25 cellular contexts compared by ENCODE assay signal in the genomic region with DNA sequence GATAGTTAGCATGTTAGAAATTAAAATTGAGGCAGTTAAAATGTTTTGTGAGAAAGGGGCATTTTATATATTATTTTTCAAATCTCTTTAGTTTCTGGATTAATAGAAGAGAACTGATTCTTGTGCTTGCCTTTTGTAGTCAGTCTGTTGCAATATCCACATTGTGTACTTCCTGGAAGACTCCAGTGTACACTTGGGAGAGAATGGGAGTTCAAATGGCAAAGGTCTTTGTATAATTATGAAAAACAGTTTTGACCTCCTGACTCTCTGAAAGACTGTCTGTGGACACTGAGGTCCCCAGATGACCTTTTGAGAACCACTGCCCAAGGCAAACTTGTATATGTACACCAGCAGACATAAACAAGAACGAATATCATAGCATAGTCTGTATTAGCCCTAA. TPM values are rescaled to one million over a fixed set of nuclear protein-coding genes. Genes with fewer than 3 reads are reported as not detected.
A peak's percentile ranks its signal among the peaks of the same experiment; 100 is the strongest.
DNase-seq lines count a peak whose midpoint lies in the region; ATAC-seq, FAIRE-seq and TF ChIP-seq lines count a peak whose summit lies in the region.
"Had no signal": no experiment of that assay in that cellular context is flagged by ENCODE, and none has a peak within 500 bp of the region (broad histone marks: within the 10 kb centered on the region; RNA-seq: fewer than 3 reads in every experiment).

No MANE protein-coding gene starts in this region.

- ATAC-seq in HepG2 (no peak; the same call in 2 of the 3 replicates), right lobe of liver (no peak), GM21737 (IDR thresholded peaks at IDR 0.05; ENCODE audit: unreplicated experiment) (no peak), GM21576 (IDR thresholded peaks at IDR 0.05; ENCODE audit: unreplicated experiment) (no peak)
- no peak for ATAC-seq in stimulated activated naive CD8-positive, alpha-beta T cell treated with anti-CD3 and anti-CD28 coated beads, Interleukin-15, amount 100 ng/mL, for 72 hours
- ATAC-seq: GM12878 had no signal

- intact Hi-C loops in HepG2 (cut with micrococcal nuclease; ENCODE audit: unreplicated experiment) (no loop called here), right lobe of liver (cut with DNase I) (no loop called here)

- no peak overlapping the region for H3K4me3 Mint-ChIP-seq in stimulated activated naive CD8-positive, alpha-beta T cell treated with anti-CD3 and anti-CD28 coated beads, Interleukin-15, amount 100 ng/mL, for 72 hours
- H3K4me3 Mint-ChIP-seq: B cell; CD14-positive monocyte; CD4-positive, alpha-beta T cell; CD8-positive, alpha-beta memory T cell had no signal

- H3K79me2 ChIP-seq in HepG2 (ENCODE audit: insufficient read depth, low read length) (no peaks in the 10 kb centered on the region), fibroblast of lung (ENCODE audit: control insufficient read depth, insufficient read depth, low read length) (peaks cover 25% of the 10 kb centered on the region)

- TF ChIP-seq POLR2A in HepG2 (IDR thresholded peaks at IDR 0.05; ENCODE audit: insufficient read depth in 1 of 2, low read depth in 2 of 2, low read length in 2 of 2) (no peak), right lobe of liver (IDR thresholded peaks at IDR 0.05) (no peak)

- H3K9me3 Mint-ChIP-seq in stimulated activated naive CD8-positive, alpha-beta T cell treated with anti-CD3 and anti-CD28 coated beads, Interleukin-15, amount 100 ng/mL, for 72 hours, result no peaks in the 10 kb centered on the region
- H3K9me3 Mint-ChIP-seq: CD14-positive monocyte; CD4-positive, alpha-beta T cell; CD8-positive, alpha-beta memory T cell had no signal

- CTCF ChIA-PET in HepG2 (lab: Yijun Ruan, JAX; ENCODE audit: low intra/inter-chr PET ratio, low total read pairs), result no interaction called here

- no peaks in the 10 kb centered on the region for H3K4me1 Mint-ChIP-seq in stimulated activated naive CD8-positive, alpha-beta T cell treated with anti-CD3 and anti-CD28 coated beads, Interleukin-15, amount 100 ng/mL, for 72 hours
- H3K4me1 Mint-ChIP-seq: CD14-positive monocyte had no signal

- no peak for FAIRE-seq in HepG2 (lab: Jason Lieb, UNC)
- FAIRE-seq: A204.1, D721Med, GM12878, H1 had no signal

- no peak for TF ChIP-seq EP300 in HepG2 (IDR thresholded peaks at IDR 0.05; ENCODE audit: low read depth in 2 of 2, low read length in 2 of 2)
- TF ChIP-seq EP300 in HepG2 (CRISPR knock-in tag; IDR thresholded peaks at IDR 0.05; ENCODE audit: borderline replicate concordance), result no peak

- H3K4me2 ChIP-seq in HepG2 (ENCODE audit: low read depth, low read length) (no peak overlapping the region), fibroblast of lung (ENCODE audit: extremely low read depth, insufficient read depth, low read length) (no peak overlapping the region)
- H3K4me2 ChIP-seq: BLaER1 treated with 17β-estradiol and CSF1 and Interleukin-3, amounts not matched to agents 10 nM and 100 nM had no signal

- no peaks in the 10 kb centered on the region for H3K27me3 Mint-ChIP-seq in stimulated activated naive CD8-positive, alpha-beta T cell treated with anti-CD3 and anti-CD28 coated beads, Interleukin-15, amount 100 ng/mL, for 72 hours
- H3K27me3 Mint-ChIP-seq: B cell; CD4-positive, alpha-beta T cell; CD8-positive, alpha-beta memory T cell had no signal

- BruUV-seq in HepG2 (replicated peaks; lab: Mats Ljungman, UMichigan), result no TSS peak

- no peak overlapping the region for H3K4me3 ChIP-seq in HepG2 (replicated peaks in 1 of 3; ENCODE audit: insufficient read depth in 1 of 3, low read depth in 2 of 3, low read length in 3 of 3)
- no peak overlapping the region for H3K4me3 ChIP-seq in right lobe of liver
- H3K4me3 ChIP-seq in fibroblast of lung (replicated peaks in 1 of 4; ENCODE audit: control extremely low read depth in 1 of 4, insufficient read depth in 1 of 4, low read depth in 3 of 4, low read length in 4 of 4), result no peak overlapping the region
- H3K4me3 ChIP-seq in BE2C (ENCODE audit: low read depth, low read length), result no peak overlapping the region
- H3K4me3 ChIP-seq: BLaER1 treated with 17β-estradiol and CSF1 and Interleukin-3, amounts not matched to agents 10 nM and 100 nM; GM12878; GM23248 had no signal

- in situ Hi-C loops in HepG2 (cut with HindIII; ENCODE audit: extremely low pct_ligation_motif_present, low pct_unique_long_range_greater_than_20kb) (no loop called here), SK-MEL-5 (cut with HindIII; ENCODE audit: low pct_unique_long_range_greater_than_20kb, low sequenced_read_pairs) (no loop called here)

- H3K4me1 ChIP-seq in HepG2 (ENCODE audit: insufficient read depth, low read length), result peaks cover 12% of the 10 kb centered on the region
- no peaks in the 10 kb centered on the region for H3K4me1 ChIP-seq in right lobe of liver
- no peaks in the 10 kb centered on the region for H3K4me1 ChIP-seq in fibroblast of lung (ENCODE audit: control insufficient read depth, extremely low read depth, insufficient read depth, low read length)
- H3K4me1 ChIP-seq in BE2C, result no peaks in the 10 kb centered on the region
- H3K4me1 ChIP-seq: BLaER1 treated with 17β-estradiol and CSF1 and Interleukin-3, amounts not matched to agents 10 nM and 100 nM had no signal

- TF ChIP-seq RAD21 in HepG2 (CRISPR knock-in tag; IDR thresholded peaks at IDR 0.05), result no peak

- no peak overlapping the region for H2AFZ ChIP-seq in HepG2 (ENCODE audit: low read length)
- peak overlapping the region; percentile 13 for H2AFZ ChIP-seq in fibroblast of lung (ENCODE audit: low read length)
- H2AFZ ChIP-seq: GM23248 had no signal

- POLR2A ChIA-PET in HepG2 (lab: Yijun Ruan, JAX), result no interaction called here

- H3K27me3 ChIP-seq in HepG2 (ENCODE audit: control insufficient read depth in 1 of 2, insufficient read depth in 2 of 2, low read length in 2 of 2) (no peaks in the 10 kb centered on the region), right lobe of liver (no peaks in the 10 kb centered on the region), fibroblast of lung (ENCODE audit: control insufficient read depth, insufficient read depth, low read length) (no peaks in the 10 kb centered on the region), BE2C (no peaks in the 10 kb centered on the region)
- H3K27me3 ChIP-seq: BLaER1 treated with 17β-estradiol and CSF1 and Interleukin-3, amounts not matched to agents 10 nM and 100 nM had no signal

- 44% methylated on average over 1 of the region's 1 CpG for WGBS in HepG2 (ENCODE audit: low lambda C conversion rate)
- 38% methylated on average over 1 of the region's 1 CpG for WGBS in right lobe of liver (ENCODE audit: insufficient coverage, low coverage, low lambda C conversion rate, missing lambda C conversion rate)

- TF ChIP-seq CTCF in HepG2 (CRISPR knock-in tag; IDR thresholded peaks at IDR 0.05) (no peak), right lobe of liver (IDR thresholded peaks at IDR 0.05) (no peak), fibroblast of lung (conservative IDR thresholded peaks at IDR 0.05 in 1 of 2, IDR thresholded peaks at IDR 0.05 in 1 of 2; ENCODE audit: low read depth in 1 of 2, low read length in 2 of 2) (no peak), BE2C (IDR thresholded peaks at IDR 0.05; ENCODE audit: low read depth, low read length) (no peak)

- H3K36me3 ChIP-seq in HepG2 (replicated peaks in 1 of 2; ENCODE audit: control insufficient read depth in 1 of 2, insufficient read depth in 2 of 2, low read length in 2 of 2) (peaks cover 0 to 10% of the 10 kb centered on the region in 2 experiments; a peak in 1 of 5 replicates), right lobe of liver (no peaks in the 10 kb centered on the region), fibroblast of lung (ENCODE audit: control insufficient read depth, insufficient read depth, low read length) (peaks cover 8% of the 10 kb centered on the region), BE2C (peaks cover 2% of the 10 kb centered on the region; the same call in 1 of the 2 replicates)

- H3K27ac ChIP-seq in HepG2 (ENCODE audit: extremely low read length, insufficient read depth, low read length) (no peak overlapping the region), right lobe of liver (no peak overlapping the region), fibroblast of lung (ENCODE audit: insufficient read depth, low read length) (no peak overlapping the region)
- H3K27ac ChIP-seq: 22Rv1; BLaER1 treated with 17β-estradiol and CSF1 and Interleukin-3, amounts not matched to agents 10 nM and 100 nM; GM23248 had no signal

- no peak overlapping the region for H3K27ac Mint-ChIP-seq in stimulated activated naive CD8-positive, alpha-beta T cell treated with anti-CD3 and anti-CD28 coated beads, Interleukin-15, amount 100 ng/mL, for 72 hours
- H3K27ac Mint-ChIP-seq: B cell; CD14-positive monocyte; CD4-positive, alpha-beta T cell; CD8-positive, alpha-beta memory T cell had no signal

- no peak overlapping the region for H3K9ac ChIP-seq in HepG2 (ENCODE audit: insufficient read depth, low read depth, low read length)
- no peak overlapping the region for H3K9ac ChIP-seq in fibroblast of lung (ENCODE audit: insufficient read depth, low read length)
- H3K9ac ChIP-seq: BLaER1 treated with 17β-estradiol and CSF1 and Interleukin-3, amounts not matched to agents 10 nM and 100 nM; GM23248 had no signal

- H4K20me1 ChIP-seq in HepG2 (ENCODE audit: insufficient read depth, low read length) (no peaks in the 10 kb centered on the region), fibroblast of lung (ENCODE audit: control insufficient read depth, extremely low read depth, insufficient read depth, low read length) (no peaks in the 10 kb centered on the region)

- DNase-seq in HepG2 (ENCODE audit: low spot score), result peak; percentile 2
- DNase-seq in right lobe of liver, result no peak
- peak; percentile 18 for DNase-seq in SK-MEL-5 (ENCODE audit: low read depth, low spot score)
- DNase-seq in fibroblast of lung (ENCODE audit: low read depth in 2 of 2), result no peak
- no peak for DNase-seq in stimulated activated naive CD8-positive, alpha-beta T cell treated with anti-CD3 and anti-CD28 coated beads, Interleukin-15, amount 100 ng/mL, for 72 hours
- DNase-seq in BE2C, result no peak
- DNase-seq: CD4-positive, alpha-beta T cell; CD8-positive, alpha-beta memory T cell; DMS 273 treated with DMSO at 0.1 percent for 48 hours; DMS79; EL; GDM1; GM23248; H7; HCEC 1CT had no signal

- H3K9me3 ChIP-seq in HepG2 (ENCODE audit: low read length) (no peaks in the 10 kb centered on the region), right lobe of liver (no peaks in the 10 kb centered on the region), fibroblast of lung (ENCODE audit: control insufficient read depth, insufficient read depth, low read depth, low read length) (no peaks in the 10 kb centered on the region), BE2C (no peaks in the 10 kb centered on the region)
- H3K9me3 ChIP-seq: BLaER1 treated with 17β-estradiol and CSF1 and Interleukin-3, amounts not matched to agents 10 nM and 100 nM had no signal

RNA-seq across cellular contexts. Expression of a gene that starts 12.1 kb away (rescaled TPM):
- total RNA-seq in HepG2 (2016; rRNA removed; fragmentation: Illumina TruSeq; extraction: Trizol) (7.3 and 9.1 TPM in 2 replicates), right lobe of liver (under 1 TPM in 4 of 6 experiments, not detected in 2; 0.23 to 0.55 (median 0.37) TPM), fibroblast of lung (4.6 and 9.7 TPM in 2 replicates)
- total RNA-seq in HepG2 (2016; cell fraction: cytosol; rRNA removed; fragmentation: Illumina TruSeq; extraction: Trizol; ENCODE audit: low read depth), result 0.88 and 1.0 TPM in 2 replicates
- 7.3 and 8.5 TPM in 2 replicates for total RNA-seq in HepG2 (2016; cell fraction: insoluble cytoplasmic fraction; rRNA removed; fragmentation: Illumina TruSeq; extraction: Trizol)
- 2.5 and 3.6 TPM in 2 replicates for total RNA-seq in HepG2 (2016; cell fraction: membrane; rRNA removed; fragmentation: Illumina TruSeq; extraction: Trizol)
- total RNA-seq in HepG2 (2016; cell fraction: nucleus; rRNA removed; fragmentation: Illumina TruSeq; extraction: Trizol), result 9.1 and 13.5 TPM in 2 replicates
- polyA plus RNA-seq in HepG2 (2011; rRNA removed) (1.1 and 1.7 TPM in 2 replicates), fibroblast of lung (3.6 and 12.9 TPM in 2 replicates)
- 0.82 and 0.83 TPM in 2 replicates for polyA plus RNA-seq in HepG2 (2011; cell fraction: cytosol; rRNA removed)
- polyA plus RNA-seq in HepG2 (2011; cell fraction: nucleus; rRNA removed), result 2.6 and 3.6 TPM in 2 replicates
- 0.63 and 1.6 TPM in 2 replicates for polyA plus RNA-seq in HepG2 (2012)
- polyA plus RNA-seq in HepG2 (2016; cell fraction: cytosol; fragmentation: Illumina TruSeq; extraction: Trizol; ENCODE audit: low read depth), result 0.17 and 0.53 TPM in 2 replicates
- polyA plus RNA-seq in HepG2 (2016; cell fraction: insoluble cytoplasmic fraction; fragmentation: Illumina TruSeq; extraction: Trizol; ENCODE audit: low read depth), result 6.4 and 6.9 TPM in 2 replicates
- polyA plus RNA-seq in HepG2 (2016; cell fraction: membrane; fragmentation: Illumina TruSeq; extraction: Trizol; ENCODE audit: low read depth), result 0.88 and 0.95 TPM in 2 replicates
- polyA plus RNA-seq in HepG2 (2016; cell fraction: nucleus; fragmentation: Illumina TruSeq; extraction: Trizol; ENCODE audit: insufficient read depth, low read depth), result 7.4 and 7.5 TPM in 2 replicates
- polyA minus RNA-seq in HepG2 (2011; rRNA and poly(A)+ RNA removed; ENCODE audit: low replicate concordance), result 2.2 and 11.3 TPM in 2 replicates
- 1.3 and 2.4 TPM in 2 replicates for polyA minus RNA-seq in HepG2 (2011; cell fraction: cytosol; rRNA and poly(A)+ RNA removed)
- 8.6 and 10.4 TPM in 2 replicates for polyA minus RNA-seq in HepG2 (2011; cell fraction: nucleus; rRNA and poly(A)+ RNA removed)
- 5.0 and 6.8 TPM in 2 replicates for total RNA-seq in SK-MEL-5 (2014; rRNA removed; shearing (Covaris generic))
- 8.5 and 10.8 TPM in 2 replicates for polyA plus RNA-seq in SK-MEL-5 (2015; cell fraction: cytosol; rRNA removed)
- 35.5 and 44.6 TPM in 2 replicates for polyA plus RNA-seq in SK-MEL-5 (2015; cell fraction: nucleus; rRNA removed)
- polyA plus RNA-seq in fibroblast of lung (2012), result 2.3 and 6.9 TPM in 2 replicates
- 4.2 and 27.6 TPM in 2 replicates for polyA minus RNA-seq in fibroblast of lung (ENCODE audit: low replicate concordance)
- 0.31 TPM for polyA plus RNA-seq in BE2C (2012; ENCODE audit: insufficient read depth, insufficient read length, low read depth)
- polyA plus RNA-seq: CD14-positive monocyte; CD8-positive, alpha-beta memory T cell had no signal

Comparison
In these comparisons a context has a peak if more than half of its experiments do, and no peak if none do; other contexts are left out.
1. DNase-seq: peak in HepG2 (single experiment) and SK-MEL-5 (single experiment); none in right lobe of liver (0 of 3), fibroblast of lung (0 of 2), stimulated activated naive CD8-positive, alpha-beta T cell treated with anti-CD3 and anti-CD28 coated beads, Interleukin-15, amount 100 ng/mL, for 72 hours (0 of 2) and BE2C (single experiment).